ENCODE assay signal across 19 cellular contexts in genomic region chr6:2102316-2102883, GRCh38.
DNase-seq lines count a peak whose midpoint lies in the region; ATAC-seq and TF ChIP-seq lines count a peak whose summit lies in the region.
"Had no signal": no experiment of that assay in that cellular context is flagged by ENCODE, and none has a peak within 500 bp of the region (broad histone marks: within the 10 kb centered on the region; RNA-seq: fewer than 3 reads in every experiment).

No MANE protein-coding gene starts in this region.

- ATAC-seq in HG02981 (IDR thresholded peaks at IDR 0.05; ENCODE audit: unreplicated experiment) (no peak), T-helper 17 cell (no peak)
- ATAC-seq: activated T-helper 17 cell treated with anti-CD3 and anti-CD28 coated beads, Interleukin-2, amount 50 U/mL, for 72 hours; gastrocnemius medialis; left ventricle myocardium superior; PC-3; T-cell had no signal

- TF ChIP-seq CTCF in choroid plexus epithelial cell (conservative IDR thresholded peaks at IDR 0.05; ENCODE audit: low read depth, low read length) (no peak), osteoblast (IDR thresholded peaks at IDR 0.05; ENCODE audit: extremely low read depth, low read depth, low read length) (no peak)

- no peak overlapping the region for H2AFZ ChIP-seq in osteoblast (ENCODE audit: low read length)

- no peaks in the 10 kb centered on the region for H3K27me3 Mint-ChIP-seq in T-helper 17 cell
- H3K27me3 Mint-ChIP-seq: activated T-helper 17 cell treated with anti-CD3 and anti-CD28 coated beads, Interleukin-2, amount 50 U/mL, for 72 hours had no signal

- no peaks in the 10 kb centered on the region for H4K20me1 ChIP-seq in osteoblast (ENCODE audit: insufficient read depth, low read length)

- no peaks in the 10 kb centered on the region for H3K27me3 ChIP-seq in osteoblast (ENCODE audit: insufficient read depth, low read length)
- H3K27me3 ChIP-seq: gastrocnemius medialis, thyroid gland had no signal

- H3K4me1 Mint-ChIP-seq in T-helper 17 cell, result peaks cover 4% of the 10 kb centered on the region
- H3K4me1 Mint-ChIP-seq: activated T-helper 17 cell treated with anti-CD3 and anti-CD28 coated beads, Interleukin-2, amount 50 U/mL, for 72 hours; T-cell had no signal

- H3K79me2 ChIP-seq in osteoblast (ENCODE audit: insufficient read depth, low read length), result no peaks in the 10 kb centered on the region

- H3K9me3 ChIP-seq in osteoblast (ENCODE audit: low read depth, low read length) (no peaks in the 10 kb centered on the region), T-helper 17 cell (ENCODE audit: control insufficient read depth, low read length, poor library complexity, severe bottlenecking) (no peaks in the 10 kb centered on the region)
- H3K9me3 ChIP-seq: gastrocnemius medialis, HAP-1, thyroid gland had no signal

- no peak overlapping the region for H3K27ac ChIP-seq in osteoblast (ENCODE audit: low read depth, low read length)

- peaks cover 22% of the 10 kb centered on the region for H3K4me1 ChIP-seq in osteoblast (ENCODE audit: insufficient read depth, low read length)
- H3K4me1 ChIP-seq: gastrocnemius medialis, thyroid gland had no signal

- H3K4me3 ChIP-seq in choroid plexus epithelial cell (ENCODE audit: low read depth, low read length) (no peak overlapping the region), osteoblast (ENCODE audit: insufficient read depth, low read length) (no peak overlapping the region)
- H3K4me3 ChIP-seq: gastrocnemius medialis, HAP-1, skin epidermis, thyroid gland had no signal

- no peak overlapping the region for H3K4me3 Mint-ChIP-seq in T-helper 17 cell
- H3K4me3 Mint-ChIP-seq: activated T-helper 17 cell treated with anti-CD3 and anti-CD28 coated beads, Interleukin-2, amount 50 U/mL, for 72 hours; T-cell had no signal

- no peaks in the 10 kb centered on the region for H3K36me3 ChIP-seq in osteoblast (ENCODE audit: insufficient read depth, low read length)
- H3K36me3 ChIP-seq: gastrocnemius medialis, HAP-1, thyroid gland had no signal

- peaks cover 3% of the 10 kb centered on the region for H3K36me3 Mint-ChIP-seq in T-helper 17 cell (ENCODE audit: low read depth)
- H3K36me3 Mint-ChIP-seq: T-cell had no signal

- H3K27ac Mint-ChIP-seq in T-helper 17 cell, result no peak overlapping the region
- H3K27ac Mint-ChIP-seq: activated T-helper 17 cell treated with anti-CD3 and anti-CD28 coated beads, Interleukin-2, amount 50 U/mL, for 72 hours; T-cell had no signal

- peak overlapping the region; percentile 20 for H3K4me2 ChIP-seq in osteoblast (ENCODE audit: insufficient read depth, low read length)

- peak; percentile 13 for DNase-seq in H4 (ENCODE audit: low spot score)
- DNase-seq in NOMO-1 treated with dmso at 0.1 percent for 144 hours (lab: John Stamatoyannopoulos, UW; ENCODE audit: unreplicated experiment), result peak; percentile 36
- DNase-seq in choroid plexus epithelial cell (ENCODE audit: low read depth), result peak; percentile 68
- no peak for DNase-seq in osteoblast (ENCODE audit: insufficient read length, low spot score, missing footprints)
- DNase-seq in activated CD4-positive, CD25-positive, alpha-beta regulatory T cell (lab: John Stamatoyannopoulos, UW), result no peak
- DNase-seq in T-helper 17 cell, result no peak
- DNase-seq in NCI-H446 treated with DMSO at 0.1 percent for 48 hours (lab: John Stamatoyannopoulos, UW), result no peak
- DNase-seq: cerebellar nuclear complex, gastrocnemius medialis, left ventricle myocardium superior, NCI-H187 treated with DMSO at 0.1 percent for 48 hours, NCI-H510A, PC-3, T-cell, thyroid gland had no signal

Comparison
In these comparisons a context has a peak if more than half of its experiments do, and no peak if none do; other contexts are left out.
1. DNase-seq: peak in H4 (single experiment), NOMO-1 treated with dmso at 0.1 percent for 144 hours (single experiment) and choroid plexus epithelial cell (single experiment); none in osteoblast (single experiment), activated CD4-positive, CD25-positive, alpha-beta regulatory T cell (0 of 4), T-helper 17 cell (0 of 3) and NCI-H446 treated with DMSO at 0.1 percent for 48 hours (single experiment).